In genomic region chr1:164786980-164787833, GRCh38 we compare ENCODE assay signal across 8 cellular contexts.
A peak's percentile ranks its signal among the peaks of the same experiment; 100 is the strongest.
DNase-seq lines count a peak whose midpoint lies in the region; ATAC-seq and TF ChIP-seq lines count a peak whose summit lies in the region.

No MANE protein-coding gene starts in this region.

- intact Hi-C loops in activated T-helper 2 cell treated with anti-CD3 and anti-CD28 coated beads, Interferon-gamma antibody, Interleukin-2, Interleukin-4, amounts not matched to agents 10 μg/mL and 5 μg/mL and 100 μg/mL, durations not matched to agents 14 hours and 24 hours and 36 hours (cut with micrococcal nuclease) = loop anchor here (2.0 to 10.0 kb wide), 2 partner anchors 1262 to 1376 kb away; no protein-coding TSS in a partner anchor

- no peaks in the 10 kb centered on the region for H3K9me3 Mint-ChIP-seq in activated T-helper 2 cell treated with anti-CD3 and anti-CD28 coated beads, Interferon-gamma antibody, Interleukin-2, Interleukin-4, amounts not matched to agents 10 μg/mL and 5 μg/mL and 100 μg/mL, durations not matched to agents 14 hours and 24 hours and 36 hours

- H3K9me3 ChIP-seq in GM23248 (ENCODE audit: low read depth) = no peaks in the 10 kb centered on the region
- no peaks in the 10 kb centered on the region for H3K9me3 ChIP-seq in Karpas-422 (ENCODE audit: low read length)
- peaks cover 0 to 1% of the 10 kb centered on the region in 2 donors for H3K9me3 ChIP-seq in neuronal stem cell (replicated peaks in 1 of 2; ENCODE audit: control insufficient read depth in 2 of 2, insufficient read depth in 1 of 2, low read depth in 1 of 2, low read length in 2 of 2)
- no peaks in the 10 kb centered on the region for H3K9me3 ChIP-seq in suprapubic skin

- H3K4ac ChIP-seq in neuronal stem cell (ENCODE audit: low read length) = no peak overlapping the region

- H3K18ac ChIP-seq in neuronal stem cell (ENCODE audit: low read length) = no peak overlapping the region

- in situ Hi-C loops in GM23248 (cut with MboI) = loop anchor here (25.0 kb wide), 3 partner anchors 175 to 925 kb away; no protein-coding TSS in a partner anchor

- H3K36me3 Mint-ChIP-seq in activated T-helper 2 cell treated with anti-CD3 and anti-CD28 coated beads, Interferon-gamma antibody, Interleukin-2, Interleukin-4, amounts not matched to agents 10 μg/mL and 5 μg/mL and 100 μg/mL, durations not matched to agents 14 hours and 24 hours and 36 hours (ENCODE audit: low read depth) = no peaks in the 10 kb centered on the region

- H3F3A ChIP-seq in GM23248 (ENCODE audit: insufficient read depth) = peaks cover 7% of the 10 kb centered on the region; the same call in 1 of the 2 replicates

- no peak for TF ChIP-seq POLR2A in suprapubic skin (IDR thresholded peaks at IDR 0.05)

- 18 to 22% methylated on average over 10 of the region's 10 CpGs for WGBS in GM23248 (ENCODE audit: low coverage in 1 of 2, low lambda C conversion rate in 2 of 2, missing lambda C conversion rate in 2 of 2), 2 experiments
- no CpG with 5 or more reads among the region's 10 CpGs for WGBS in neuronal stem cell (ENCODE audit: extremely low coverage in 2 of 2, insufficient read length in 2 of 2, insufficient replicate concordance in 1 of 2), 2 donors
- WGBS in suprapubic skin = 20% methylated on average over 10 of the region's 10 CpGs

- H2BK120ac ChIP-seq in neuronal stem cell (ENCODE audit: low read depth, low read length) = no peak overlapping the region

- H3K9me2 ChIP-seq in GM23248 (ENCODE audit: insufficient read depth) (no peaks in the 10 kb centered on the region), Karpas-422 (replicated peaks; ENCODE audit: insufficient read depth, low read length) (no peaks in the 10 kb centered on the region)

- H4K20me1 ChIP-seq in GM23248 (ENCODE audit: insufficient read depth) (no peaks in the 10 kb centered on the region), Karpas-422 (ENCODE audit: insufficient read depth, low read depth, low read length) (no peaks in the 10 kb centered on the region)

- no peak overlapping the region for H3K23ac ChIP-seq in neuronal stem cell (ENCODE audit: low read depth, low read length, poor library complexity)

- H3K4me1 ChIP-seq in GM23248 (ENCODE audit: insufficient read depth) (peaks cover 26% of the 10 kb centered on the region), Karpas-422 (ENCODE audit: low read length) (no peaks in the 10 kb centered on the region), foreskin keratinocyte (peaks cover 6% of the 10 kb centered on the region), neuronal stem cell (ENCODE audit: control insufficient read depth in 2 of 2, insufficient read depth in 1 of 2, low read depth in 1 of 2, low read length in 2 of 2) (peaks cover 18 to 20% of the 10 kb centered on the region in 2 donors), suprapubic skin (peaks cover 54% of the 10 kb centered on the region)

- no peak overlapping the region for H4K91ac ChIP-seq in neuronal stem cell (ENCODE audit: low read depth, low read length, poor library complexity)

- no peak overlapping the region for H4K8ac ChIP-seq in neuronal stem cell (ENCODE audit: low read depth, low read length)

- H2AFZ ChIP-seq in GM23248 = peak overlapping the region; percentile 78
- no peak overlapping the region for H2AFZ ChIP-seq in Karpas-422 (ENCODE audit: low read length)
- peak overlapping the region; percentile 35 for H2AFZ ChIP-seq in neuronal stem cell (ENCODE audit: low read length)

- H3K36me3 ChIP-seq in GM23248 (ENCODE audit: low read depth) = no peaks in the 10 kb centered on the region
- H3K36me3 ChIP-seq in Karpas-422 (ENCODE audit: insufficient read depth, low read length) = no peaks in the 10 kb centered on the region
- peaks cover 0 to 7% of the 10 kb centered on the region in 2 donors for H3K36me3 ChIP-seq in neuronal stem cell (replicated peaks in 1 of 2; ENCODE audit: control insufficient read depth in 2 of 2, insufficient read depth in 2 of 2, low read length in 2 of 2)
- H3K36me3 ChIP-seq in suprapubic skin = no peaks in the 10 kb centered on the region

- no peak overlapping the region for H3K9ac ChIP-seq in GM23248
- H3K9ac ChIP-seq in Karpas-422 (ENCODE audit: low read length) = no peak overlapping the region
- H3K9ac ChIP-seq in neuronal stem cell (ENCODE audit: low read depth, low read length, poor library complexity) = no peak overlapping the region

- peak; percentile 94 for ATAC-seq in foreskin keratinocyte

- peaks cover 2% of the 10 kb centered on the region for H3K79me1 ChIP-seq in neuronal stem cell (ENCODE audit: low read depth, low read length)

- H3K4me3 Mint-ChIP-seq in activated T-helper 2 cell treated with anti-CD3 and anti-CD28 coated beads, Interferon-gamma antibody, Interleukin-2, Interleukin-4, amounts not matched to agents 10 μg/mL and 5 μg/mL and 100 μg/mL, durations not matched to agents 14 hours and 24 hours and 36 hours (ENCODE audit: low read depth) = no peak overlapping the region

- peak; percentile 95 for DNase-seq in ELF-1 (ENCODE audit: low read depth, low spot score)
- peak; percentile 87 for DNase-seq in GM23248
- DNase-seq in Karpas-422 = peak; percentile 86
- DNase-seq in RPMI7951 (ENCODE audit: low read depth) = peak; percentile 67
- peak; percentile 41 for DNase-seq in activated T-helper 2 cell treated with anti-CD3 and anti-CD28 coated beads, Interferon-gamma antibody, Interleukin-2, Interleukin-4, amounts not matched to agents 10 μg/mL and 5 μg/mL and 100 μg/mL, durations not matched to agents 14 hours and 24 hours and 36 hours (ENCODE audit: low spot score)
- peak in 1 of 2 donors; percentile 67 for DNase-seq in foreskin keratinocyte
- peak; percentile 82 for DNase-seq in neuronal stem cell (ENCODE audit: low spot score)
- DNase-seq in suprapubic skin (ENCODE audit: low spot score in 2 of 2) = peak; percentile 90

- TF ChIP-seq CTCF in foreskin keratinocyte (conservative IDR thresholded peaks at IDR 0.05) (peak; percentile 95), suprapubic skin (IDR thresholded peaks at IDR 0.05) (peak; percentile 87 to 88)

- no peak overlapping the region for H2BK12ac ChIP-seq in neuronal stem cell (ENCODE audit: low read length)

- H3K4me2 ChIP-seq in GM23248 (ENCODE audit: unreplicated experiment) = peak overlapping the region; percentile 70
- H3K4me2 ChIP-seq in Karpas-422 (ENCODE audit: low read depth, low read length, poor library complexity, severe bottlenecking) = no peak overlapping the region
- no peak overlapping the region for H3K4me2 ChIP-seq in neuronal stem cell (ENCODE audit: insufficient read depth, low read length, poor library complexity, severe bottlenecking)

- H3K27ac Mint-ChIP-seq in activated T-helper 2 cell treated with anti-CD3 and anti-CD28 coated beads, Interferon-gamma antibody, Interleukin-2, Interleukin-4, amounts not matched to agents 10 μg/mL and 5 μg/mL and 100 μg/mL, durations not matched to agents 14 hours and 24 hours and 36 hours = no peak overlapping the region

- H3K4me3 ChIP-seq in GM23248 (no peak overlapping the region), Karpas-422 (ENCODE audit: low read length) (no peak overlapping the region), neuronal stem cell (ENCODE audit: low read length in 2 of 2) (no peak overlapping the region), suprapubic skin (peak overlapping the region; percentile 11)

- H3K27me3 ChIP-seq in GM23248 (replicated peaks; ENCODE audit: insufficient read depth) (no peaks in the 10 kb centered on the region), Karpas-422 (ENCODE audit: low read length) (no peaks in the 10 kb centered on the region), foreskin keratinocyte (no peaks in the 10 kb centered on the region), neuronal stem cell (ENCODE audit: control insufficient read depth in 3 of 3, insufficient read depth in 3 of 3, low read depth in 1 of 3, low read length in 3 of 3) (no peaks in the 10 kb centered on the region), suprapubic skin (no peaks in the 10 kb centered on the region)

- no peak overlapping the region for H3K14ac ChIP-seq in neuronal stem cell (ENCODE audit: low read length)

- TF ChIP-seq EP300 in suprapubic skin (IDR thresholded peaks at IDR 0.05) = no peak

- peaks cover 3% of the 10 kb centered on the region for H3K27me3 Mint-ChIP-seq in activated T-helper 2 cell treated with anti-CD3 and anti-CD28 coated beads, Interferon-gamma antibody, Interleukin-2, Interleukin-4, amounts not matched to agents 10 μg/mL and 5 μg/mL and 100 μg/mL, durations not matched to agents 14 hours and 24 hours and 36 hours (ENCODE audit: low read depth)

- H2BK5ac ChIP-seq in neuronal stem cell (ENCODE audit: low read length) = no peak overlapping the region

- H2AK5ac ChIP-seq in neuronal stem cell (ENCODE audit: low read depth, low read length) = no peak overlapping the region

- no peak overlapping the region for H3K27ac ChIP-seq in GM23248
- no peak overlapping the region for H3K27ac ChIP-seq in Karpas-422 (ENCODE audit: low read length)
- H3K27ac ChIP-seq in foreskin keratinocyte = no peak overlapping the region
- no peak overlapping the region for H3K27ac ChIP-seq in neuronal stem cell (replicated peaks; ENCODE audit: low read length)
- peak overlapping the region; percentile 44 for H3K27ac ChIP-seq in suprapubic skin

- H2BK15ac ChIP-seq in neuronal stem cell (ENCODE audit: low read length) = no peak overlapping the region

- H3K79me2 ChIP-seq in GM23248 (ENCODE audit: insufficient read depth) = peaks cover 93% of the 10 kb centered on the region
- H3K79me2 ChIP-seq in Karpas-422 (ENCODE audit: low read length) = no peaks in the 10 kb centered on the region

- no peaks in the 10 kb centered on the region for H3K4me1 Mint-ChIP-seq in activated T-helper 2 cell treated with anti-CD3 and anti-CD28 coated beads, Interferon-gamma antibody, Interleukin-2, Interleukin-4, amounts not matched to agents 10 μg/mL and 5 μg/mL and 100 μg/mL, durations not matched to agents 14 hours and 24 hours and 36 hours (ENCODE audit: low read depth)
